In the genomic region with DNA sequence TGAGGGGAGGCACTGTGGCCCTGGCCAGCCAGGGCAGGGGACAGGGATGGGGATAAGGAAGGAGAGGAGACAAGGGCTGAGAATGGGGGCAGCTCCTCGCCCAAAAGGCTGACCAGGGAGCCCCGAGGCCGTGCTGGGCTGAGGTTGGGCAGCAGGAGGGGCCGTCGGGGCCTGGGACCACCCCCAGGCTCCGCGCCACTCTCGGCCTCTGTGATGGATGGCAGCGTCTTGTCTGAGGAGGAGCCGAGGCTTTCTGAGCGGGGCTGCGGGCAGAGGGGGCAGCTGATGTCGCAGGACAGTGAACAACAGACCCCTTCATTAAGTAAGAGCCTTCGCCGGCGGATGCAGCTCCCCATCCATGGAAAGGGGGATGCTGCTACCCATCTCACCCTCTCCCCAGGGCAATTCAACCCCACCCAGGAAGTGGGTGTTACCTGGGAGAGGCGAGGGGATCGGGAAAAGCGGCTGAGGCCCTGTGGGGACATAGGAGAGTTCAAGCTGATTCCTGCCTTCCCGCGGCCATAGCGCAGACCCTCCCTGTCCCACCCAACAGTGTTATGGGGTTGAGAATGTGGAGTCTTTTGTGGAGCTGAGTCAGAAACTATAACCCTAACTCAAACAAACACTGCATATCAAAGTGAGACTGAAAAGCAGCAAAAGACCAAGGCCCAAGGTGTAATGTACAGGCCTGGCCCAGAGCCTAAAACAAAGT, we compare ENCODE assay signal across 1 cellular context.
TF ChIP-seq lines count a peak whose summit lies in the region.

No MANE protein-coding gene starts in this region.

TF ChIP-seq in HepG2, 621 proteins besides CTCF, POLR2A, EP300 and RAD21:
- TF ChIP-seq, protein P1, sequence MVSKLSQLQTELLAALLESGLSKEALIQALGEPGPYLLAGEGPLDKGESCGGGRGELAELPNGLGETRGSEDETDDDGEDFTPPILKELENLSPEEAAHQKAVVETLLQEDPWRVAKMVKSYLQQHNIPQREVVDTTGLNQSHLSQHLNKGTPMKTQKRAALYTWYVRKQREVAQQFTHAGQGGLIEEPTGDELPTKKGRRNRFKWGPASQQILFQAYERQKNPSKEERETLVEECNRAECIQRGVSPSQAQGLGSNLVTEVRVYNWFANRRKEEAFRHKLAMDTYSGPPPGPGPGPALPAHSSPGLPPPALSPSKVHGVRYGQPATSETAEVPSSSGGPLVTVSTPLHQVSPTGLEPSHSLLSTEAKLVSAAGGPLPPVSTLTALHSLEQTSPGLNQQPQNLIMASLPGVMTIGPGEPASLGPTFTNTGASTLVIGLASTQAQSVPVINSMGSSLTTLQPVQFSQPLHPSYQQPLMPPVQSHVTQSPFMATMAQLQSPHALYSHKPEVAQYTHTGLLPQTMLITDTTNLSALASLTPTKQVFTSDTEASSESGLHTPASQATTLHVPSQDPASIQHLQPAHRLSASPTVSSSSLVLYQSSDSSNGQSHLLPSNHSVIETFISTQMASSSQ (IDR thresholded peaks at IDR 0.05; ENCODE audit: low read depth) = no peak
- TF ChIP-seq, protein P1 (CRISPR knock-in tag; IDR thresholded peaks at IDR 0.05; ENCODE audit: borderline replicate concordance) = no peak
- no peak for TF ChIP-seq ZNF256 (CRISPR knock-in tag; conservative IDR thresholded peaks at IDR 0.05)
- TF ChIP-seq ZFX (CRISPR knock-in tag; IDR thresholded peaks at IDR 0.05; ENCODE audit: low read depth) = 0 out of 2 replicates have a peak, but pooled peaks have one; percentile 17
- no peak for TF ChIP-seq SNAPC2 (CRISPR knock-in tag; IDR thresholded peaks at IDR 0.05)
- no peak for TF ChIP-seq IRF2 (CRISPR knock-in tag; IDR thresholded peaks at IDR 0.05)
- no peak for TF ChIP-seq ZBTB1 (CRISPR knock-in tag; IDR thresholded peaks at IDR 0.05; ENCODE audit: borderline replicate concordance)
- no peak for TF ChIP-seq ZNF292 (CRISPR knock-in tag; IDR thresholded peaks at IDR 0.05; ENCODE audit: borderline replicate concordance, low read depth)
- TF ChIP-seq, protein P2, sequence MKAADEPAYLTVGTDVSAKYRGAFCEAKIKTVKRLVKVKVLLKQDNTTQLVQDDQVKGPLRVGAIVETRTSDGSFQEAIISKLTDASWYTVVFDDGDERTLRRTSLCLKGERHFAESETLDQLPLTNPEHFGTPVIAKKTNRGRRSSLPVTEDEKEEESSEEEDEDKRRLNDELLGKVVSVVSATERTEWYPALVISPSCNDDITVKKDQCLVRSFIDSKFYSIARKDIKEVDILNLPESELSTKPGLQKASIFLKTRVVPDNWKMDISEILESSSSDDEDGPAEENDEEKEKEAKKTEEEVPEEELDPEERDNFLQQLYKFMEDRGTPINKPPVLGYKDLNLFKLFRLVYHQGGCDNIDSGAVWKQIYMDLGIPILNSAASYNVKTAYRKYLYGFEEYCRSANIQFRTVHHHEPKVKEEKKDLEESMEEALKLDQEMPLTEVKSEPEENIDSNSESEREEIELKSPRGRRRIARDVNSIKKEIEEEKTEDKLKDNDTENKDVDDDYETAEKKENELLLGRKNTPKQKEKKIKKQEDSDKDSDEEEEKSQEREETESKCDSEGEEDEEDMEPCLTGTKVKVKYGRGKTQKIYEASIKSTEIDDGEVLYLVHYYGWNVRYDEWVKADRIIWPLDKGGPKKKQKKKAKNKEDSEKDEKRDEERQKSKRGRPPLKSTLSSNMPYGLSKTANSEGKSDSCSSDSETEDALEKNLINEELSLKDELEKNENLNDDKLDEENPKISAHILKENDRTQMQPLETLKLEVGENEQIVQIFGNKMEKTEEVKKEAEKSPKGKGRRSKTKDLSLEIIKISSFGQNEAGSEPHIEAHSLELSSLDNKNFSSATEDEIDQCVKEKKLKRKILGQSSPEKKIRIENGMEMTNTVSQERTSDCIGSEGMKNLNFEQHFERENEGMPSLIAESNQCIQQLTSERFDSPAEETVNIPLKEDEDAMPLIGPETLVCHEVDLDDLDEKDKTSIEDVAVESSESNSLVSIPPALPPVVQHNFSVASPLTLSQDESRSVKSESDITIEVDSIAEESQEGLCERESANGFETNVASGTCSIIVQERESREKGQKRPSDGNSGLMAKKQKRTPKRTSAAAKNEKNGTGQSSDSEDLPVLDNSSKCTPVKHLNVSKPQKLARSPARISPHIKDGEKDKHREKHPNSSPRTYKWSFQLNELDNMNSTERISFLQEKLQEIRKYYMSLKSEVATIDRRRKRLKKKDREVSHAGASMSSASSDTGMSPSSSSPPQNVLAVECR (CRISPR knock-in tag; IDR thresholded peaks at IDR 0.05; ENCODE audit: borderline replicate concordance) = 0 out of 2 replicates have a peak, but pooled peaks have one; percentile 9
- no peak for TF ChIP-seq ZNF33B (CRISPR knock-in tag; IDR thresholded peaks at IDR 0.05)
- TF ChIP-seq PCBP1 (IDR thresholded peaks at IDR 0.05; ENCODE audit: borderline replicate concordance, low read depth, low read length) = 0 out of 2 replicates have a peak, but pooled peaks have one; percentile 29
